In genomic region chr6:43926644-43927524, GRCh38 we compare ENCODE assay signal across 8 cellular contexts.
DNase-seq lines count a peak whose midpoint lies in the region; ATAC-seq lines count a peak whose summit lies in the region.

No MANE protein-coding gene starts in this region.

- DNase-seq in EH (ENCODE audit: low read depth), result peak; percentile 98
- peak; percentile 67 for DNase-seq in NCI-H1417 treated with DMSO at 0.1 percent for 48 hours (lab: John Stamatoyannopoulos, UW)
- DNase-seq in UCSD-AML1 (lab: John Stamatoyannopoulos, UW; ENCODE audit: unreplicated experiment), result peak; percentile 78
- DNase-seq in iPS-NIHi11 (ENCODE audit: low spot score), result peak; percentile 57
- DNase-seq in ureter (ENCODE audit: low spot score), result peak; percentile 81

- no peak for ATAC-seq in HG03097 (IDR thresholded peaks at IDR 0.05; ENCODE audit: low FRiP score, unreplicated experiment)
- no peak for ATAC-seq in GM21619 (IDR thresholded peaks at IDR 0.05; ENCODE audit: unreplicated experiment)
- ATAC-seq in HG03039 (IDR thresholded peaks at IDR 0.05; ENCODE audit: unreplicated experiment), result no peak
